ENCODE assay signal across 8 cellular contexts in genomic region chr2:96205888-96206287, GRCh38. TPM values are rescaled to one million over a fixed set of nuclear protein-coding genes. Genes with fewer than 3 reads are reported as not detected.
A peak's percentile ranks its signal among the peaks of the same experiment; 100 is the strongest.
DNase-seq lines count a peak whose midpoint lies in the region; ATAC-seq and TF ChIP-seq lines count a peak whose summit lies in the region.

No MANE protein-coding gene starts in this region.

- TF ChIP-seq EP300 in sigmoid colon (IDR thresholded peaks at IDR 0.05), result no peak

- CTCF ChIA-PET in Panc1 (lab: Charles Lee), result no interaction called here

- H3K36me3 ChIP-seq in Panc1 (ENCODE audit: control insufficient read depth, insufficient read depth, low read length) (no peaks in the 10 kb centered on the region; the same call in none of the 2 replicates), sigmoid colon (no peaks in the 10 kb centered on the region)

- H3K27me3 ChIP-seq in Panc1 (ENCODE audit: control insufficient read depth, insufficient read depth, low read length) (no peaks in the 10 kb centered on the region), sigmoid colon (no peaks in the 10 kb centered on the region)

- H3K9me3 ChIP-seq in Panc1 (ENCODE audit: control insufficient read depth, insufficient read depth, low read depth, low read length), result no peaks in the 10 kb centered on the region
- no peaks in the 10 kb centered on the region for H3K9me3 ChIP-seq in sigmoid colon

- TF ChIP-seq POLR2A in sigmoid colon (IDR thresholded peaks at IDR 0.05), result no peak

- in situ Hi-C loops in Panc1 (cut with HindIII; ENCODE audit: low pct_unique_long_range_greater_than_20kb, low sequenced_read_pairs), result no loop called here

- ATAC-seq in Panc1 (no peak), GM21737 (IDR thresholded peaks at IDR 0.05; ENCODE audit: unreplicated experiment) (no peak)

- peak overlapping the region; percentile 58 for H3K27ac ChIP-seq in Panc1 (ENCODE audit: low read length)
- H3K27ac ChIP-seq in sigmoid colon, result peak overlapping the region; percentile 56 to 71 (median 66)

- no TSS peak for BruUV-seq in Panc1 (replicated peaks; lab: Mats Ljungman, UMichigan)

- DNase-seq in GM04503 (ENCODE audit: low read depth) (peak; percentile 42), Panc1 (ENCODE audit: low read depth, low spot score) (no peak), epithelial cell of proximal tubule (ENCODE audit: low read depth) (no peak), sigmoid colon (no peak), SIG-M5 (lab: John Stamatoyannopoulos, UW) (no peak), NCI-H128 (lab: John Stamatoyannopoulos, UW; ENCODE audit: unreplicated experiment) (no peak)
- no peak for DNase-seq in effector CD8-positive, alpha-beta T cell (lab: John Stamatoyannopoulos, UW)

- H3K4me3 ChIP-seq in Panc1 (ENCODE audit: low read depth in 2 of 2, low read length in 2 of 2) (peak overlapping the region; percentile 0 to 27), epithelial cell of proximal tubule (ENCODE audit: low read depth, low read length) (peak overlapping the region; percentile 24), sigmoid colon (peak overlapping the region in 2 of 4 donors; percentile 1 to 4)

- H3K4me1 ChIP-seq in Panc1 (ENCODE audit: control insufficient read depth, insufficient read depth, low read length), result peaks cover 49% of the 10 kb centered on the region
- peaks cover 0 to 76% (median 68%) of the 10 kb centered on the region in 4 donors for H3K4me1 ChIP-seq in sigmoid colon

- TF ChIP-seq CTCF in Panc1 (IDR thresholded peaks at IDR 0.05) (no peak), epithelial cell of proximal tubule (conservative IDR thresholded peaks at IDR 0.05; ENCODE audit: low read depth, low read length) (no peak), sigmoid colon (IDR thresholded peaks at IDR 0.05) (no peak)

- intact Hi-C loops in Panc1 (cut with micrococcal nuclease; ENCODE audit: unreplicated experiment), result loop anchor here (5.0 kb wide), 1 partner anchor 56 kb away; no protein-coding TSS in a partner anchor
- intact Hi-C loops in sigmoid colon (cut with DNase I), result loop anchor here (5.0 kb wide), 1 partner anchor 331 kb away; the partner anchor contains the start of gene ARID5A

- POLR2A ChIA-PET in Panc1 (lab: Charles Lee), result no interaction called here

RNA-seq across cellular contexts. Expression of gene STARD7, which starts 2.7 kb away (rescaled TPM):
- total RNA-seq in Panc1 (2021; ENCODE audit: unreplicated experiment) (133 TPM), epithelial cell of proximal tubule (99.2 and 143 TPM in 2 replicates), sigmoid colon (10 to 100 TPM; 50.4 to 88.5 (median 73.1) TPM)
- polyA plus RNA-seq in Panc1 (2012; ENCODE audit: insufficient read length), result 66.9 TPM
- polyA plus RNA-seq in sigmoid colon, result 10 to 100 TPM; 39.6 to 74.6 (median 40.5) TPM

RNA-seq across cellular contexts. Expression of gene TMEM127, which starts 59.9 kb away (rescaled TPM):
- total RNA-seq in Panc1 (2021; ENCODE audit: unreplicated experiment) (63.1 TPM), epithelial cell of proximal tubule (21.3 and 25.9 TPM in 2 replicates), sigmoid colon (10 to 100 TPM; 24.6 to 30.5 (median 27.9) TPM)
- polyA plus RNA-seq in Panc1 (2012; ENCODE audit: insufficient read length), result 48.7 TPM
- polyA plus RNA-seq in sigmoid colon, result 10 to 100 TPM; 10.8 to 40.1 (median 12.5) TPM
